ENCODE assay signal across 23 cellular contexts in genomic region chr5:36478646-36479307, GRCh38.
"Had no signal": no experiment of that assay in that cellular context is flagged by ENCODE, and none has a peak within 500 bp of the region (broad histone marks: within the 10 kb centered on the region; RNA-seq: fewer than 3 reads in every experiment).

No MANE protein-coding gene starts in this region.

- ATAC-seq: esophagus mucosa; gastrocnemius medialis; mucosa of descending colon; sciatic nerve; stimulated activated naive B cell treated with anti-CD40 and anti-IgM and Interleukin-4, amounts not matched to agents 10 μg/mL and 1 μg/mL and 100 μg/mL, for 72 hours; stimulated activated naive CD8-positive, alpha-beta T cell treated with anti-CD3 and anti-CD28 coated beads, Interleukin-15, amount 100 ng/mL, for 72 hours had no signal

- DNase-seq: effector CD8-positive, alpha-beta T cell; endodermal cell; foreskin fibroblast; gastrocnemius medialis; head of caudate nucleus; mesenchymal stem cell; mucosa of descending colon; naive B cell; spleen; stimulated activated naive B cell treated with anti-CD40 and anti-IgM and Interleukin-4, amounts not matched to agents 10 μg/mL and 1 μg/mL and 100 μg/mL, for 72 hours; stimulated activated naive CD8-positive, alpha-beta T cell treated with anti-CD3 and anti-CD28 coated beads, Interleukin-15, amount 100 ng/mL, for 72 hours; transverse colon had no signal

- H3K4me3 Mint-ChIP-seq: endodermal cell; mesothelial cell of epicardium; naive B cell; nephron; neural progenitor cell; stimulated activated naive B cell treated with anti-CD40 and anti-IgM and Interleukin-4, amounts not matched to agents 10 μg/mL and 1 μg/mL and 100 μg/mL, for 72 hours; stimulated activated naive CD8-positive, alpha-beta T cell treated with anti-CD3 and anti-CD28 coated beads, Interleukin-15, amount 100 ng/mL, for 72 hours had no signal

- H3K27ac Mint-ChIP-seq: endodermal cell; mesothelial cell of epicardium; naive B cell; nephron; neural progenitor cell; stimulated activated naive B cell treated with anti-CD40 and anti-IgM and Interleukin-4, amounts not matched to agents 10 μg/mL and 1 μg/mL and 100 μg/mL, for 72 hours; stimulated activated naive CD8-positive, alpha-beta T cell treated with anti-CD3 and anti-CD28 coated beads, Interleukin-15, amount 100 ng/mL, for 72 hours had no signal

- H3K4me2 ChIP-seq: neural progenitor cell had no signal

- H3K27me3 Mint-ChIP-seq: naive B cell; stimulated activated naive B cell treated with anti-CD40 and anti-IgM and Interleukin-4, amounts not matched to agents 10 μg/mL and 1 μg/mL and 100 μg/mL, for 72 hours; stimulated activated naive CD8-positive, alpha-beta T cell treated with anti-CD3 and anti-CD28 coated beads, Interleukin-15, amount 100 ng/mL, for 72 hours had no signal

- H3K4me1 ChIP-seq: gastrocnemius medialis, neural progenitor cell, prostate gland, right atrium auricular region, spleen, suprapubic skin, transverse colon, vagina had no signal

- H3K4me1 Mint-ChIP-seq: endodermal cell; naive B cell; nephron; neural progenitor cell; stimulated activated naive B cell treated with anti-CD40 and anti-IgM and Interleukin-4, amounts not matched to agents 10 μg/mL and 1 μg/mL and 100 μg/mL, for 72 hours; stimulated activated naive CD8-positive, alpha-beta T cell treated with anti-CD3 and anti-CD28 coated beads, Interleukin-15, amount 100 ng/mL, for 72 hours had no signal

- H3K36me3 Mint-ChIP-seq: naive B cell; neural progenitor cell; stimulated activated naive B cell treated with anti-CD40 and anti-IgM and Interleukin-4, amounts not matched to agents 10 μg/mL and 1 μg/mL and 100 μg/mL, for 72 hours had no signal

- H2AFZ ChIP-seq: neural progenitor cell had no signal

- H3K9me3 ChIP-seq: gastrocnemius medialis, mucosa of descending colon, prostate gland, suprapubic skin, transverse colon, vagina had no signal

- H3K27ac ChIP-seq: epithelial cell of prostate, gastrocnemius medialis, neural progenitor cell, prostate gland, right atrium auricular region, skin epidermis, spleen, suprapubic skin, transverse colon, vagina had no signal

- H3K27me3 ChIP-seq: gastrocnemius medialis, neural progenitor cell, right atrium auricular region, spleen, suprapubic skin, transverse colon, vagina had no signal

- H3K4me3 ChIP-seq: gastrocnemius medialis, mucosa of descending colon, neural progenitor cell, prostate gland, right atrium auricular region, skin epidermis, spleen, suprapubic skin, transverse colon, vagina had no signal

- H3K36me3 ChIP-seq: gastrocnemius medialis, neural progenitor cell, prostate gland, right atrium auricular region, spleen, suprapubic skin, transverse colon, vagina had no signal
